ENCODE assay signal across 9 cellular contexts in genomic region chr20:13222319-13222716, GRCh38. TPM values are rescaled to one million over a fixed set of nuclear protein-coding genes. Genes with fewer than 3 reads are reported as not detected.
A peak's percentile ranks its signal among the peaks of the same experiment; 100 is the strongest.
DNase-seq lines count a peak whose midpoint lies in the region; ATAC-seq and TF ChIP-seq lines count a peak whose summit lies in the region.
"Had no signal": no experiment of that assay in that cellular context is flagged by ENCODE, and none has a peak within 500 bp of the region (broad histone marks: within the 10 kb centered on the region; RNA-seq: fewer than 3 reads in every experiment).

No MANE protein-coding gene starts in this region.

- intact Hi-C loops in activated naive CD4-positive, alpha-beta T cell treated with anti-CD3 and anti-CD28 coated beads for 36 hours (cut with micrococcal nuclease): loop anchor here (10.0 kb wide), 1 partner anchor 1328 kb away; no protein-coding TSS in a partner anchor
- intact Hi-C loops in tibial artery (cut with DNase I; ENCODE audit: low total_unique reads): loop anchor here (10.0 kb wide), 1 partner anchor 108 kb away; no protein-coding TSS in a partner anchor

- H3K4me1 Mint-ChIP-seq in activated naive CD4-positive, alpha-beta T cell treated with anti-CD3 and anti-CD28 coated beads for 36 hours (ENCODE audit: low read depth): peaks cover 10% of the 10 kb centered on the region
- peaks cover 14% of the 10 kb centered on the region for H3K4me1 Mint-ChIP-seq in brain

- WGBS in lung, 2 donors: 35 to 38% methylated on average over 8 of the region's 8 CpGs

- TF ChIP-seq CTCF in brain (conservative IDR thresholded peaks at IDR 0.05) (no peak), lung (IDR thresholded peaks at IDR 0.05; ENCODE audit: control extremely low read depth, extremely low read depth) (no peak), tibial artery (IDR thresholded peaks at IDR 0.05) (no peak), GM10248 (IDR thresholded peaks at IDR 0.05; ENCODE audit: control extremely low read depth, extremely low read depth, low read depth, missing control alignments) (no peak)

- peaks cover 25% of the 10 kb centered on the region for H3K27me3 Mint-ChIP-seq in activated naive CD4-positive, alpha-beta T cell treated with anti-CD3 and anti-CD28 coated beads for 36 hours (ENCODE audit: low read depth)
- peaks cover 83% of the 10 kb centered on the region for H3K27me3 Mint-ChIP-seq in brain

- peaks cover 10% of the 10 kb centered on the region for H3K9me3 Mint-ChIP-seq in activated naive CD4-positive, alpha-beta T cell treated with anti-CD3 and anti-CD28 coated beads for 36 hours
- H3K9me3 Mint-ChIP-seq in brain: peaks cover 2 to 5% (median 5%) of the 10 kb centered on the region in 5 experiments

- no peak overlapping the region for H3K27ac Mint-ChIP-seq in activated naive CD4-positive, alpha-beta T cell treated with anti-CD3 and anti-CD28 coated beads for 36 hours
- no peak overlapping the region for H3K27ac Mint-ChIP-seq in brain

- peak overlapping the region; percentile 73 for H3K4me3 Mint-ChIP-seq in activated naive CD4-positive, alpha-beta T cell treated with anti-CD3 and anti-CD28 coated beads for 36 hours
- peak overlapping the region in 4 of 5 experiments; percentile 82 to 88 (median 85) for H3K4me3 Mint-ChIP-seq in brain

- peaks cover 0 to 2% of the 10 kb centered on the region in 2 donors for H3K9me3 ChIP-seq in lung (ENCODE audit: control insufficient read depth in 2 of 2, insufficient read depth in 1 of 2, low read length in 1 of 2)
- H3K9me3 ChIP-seq in tibial artery: peaks cover 0 to 5% (median under 1%) of the 10 kb centered on the region in 3 donors
- H3K9me3 ChIP-seq: neutrophil had no signal

- peaks cover 3% of the 10 kb centered on the region for H3K36me3 Mint-ChIP-seq in activated naive CD4-positive, alpha-beta T cell treated with anti-CD3 and anti-CD28 coated beads for 36 hours (ENCODE audit: low read depth)
- H3K36me3 Mint-ChIP-seq in brain: no peaks in the 10 kb centered on the region

- H3K27me3 ChIP-seq in lung (ENCODE audit: control insufficient read depth, insufficient read depth) (no peaks in the 10 kb centered on the region), tibial artery (peaks cover 0 to 30% of the 10 kb centered on the region in 2 donors)

- CTCF ChIA-PET in activated naive CD4-positive, alpha-beta T cell treated with anti-CD3 and anti-CD28 coated beads for 36 hours (lab: Charles Lee): interaction anchor here (1.6 kb wide), 1 partner anchor 80 kb away, joined by 6 read pairs; no protein-coding TSS in a partner anchor
- CTCF ChIA-PET in GM10248 (lab: Yijun Ruan, JAX): no interaction called here

- no peak overlapping the region for H3K27ac ChIP-seq in lung (ENCODE audit: low read depth in 1 of 2, low read length in 1 of 2)
- H3K27ac ChIP-seq in tibial artery: no peak overlapping the region
- H3K27ac ChIP-seq: neutrophil had no signal

- H3K4me1 ChIP-seq in lung (ENCODE audit: control insufficient read depth in 2 of 2, insufficient read depth in 2 of 2, low read length in 2 of 2) (peaks cover 0 to 14% of the 10 kb centered on the region in 2 donors), tibial artery (peaks cover 0 to 31% (median 23%) of the 10 kb centered on the region in 4 donors)

- H3K36me3 ChIP-seq in lung (ENCODE audit: control insufficient read depth in 2 of 2, insufficient read depth in 2 of 2, low read length in 2 of 2) (no peaks in the 10 kb centered on the region), tibial artery (no peaks in the 10 kb centered on the region)
- H3K36me3 ChIP-seq: neutrophil had no signal

- POLR2A ChIA-PET in GM10248 (lab: Yijun Ruan, JAX): no interaction called here

- no peak for DNase-seq in activated naive CD4-positive, alpha-beta T cell treated with anti-CD3 and anti-CD28 coated beads for 36 hours
- no peak for DNase-seq in activated naive CD4-positive, alpha-beta T cell treated with Interleukin-2 at 50 U/mL for 16 hours
- DNase-seq in lung (ENCODE audit: low spot score) (no peak), tibial artery (no peak), GM10248 (ENCODE audit: extremely low spot score) (no peak), NOMO-1 (lab: John Stamatoyannopoulos, UW; ENCODE audit: unreplicated experiment in 2 of 2) (no peak)

- H3K4me3 ChIP-seq in lung: peak overlapping the region; percentile 40
- H3K4me3 ChIP-seq in tibial artery: peak overlapping the region; percentile 59 to 64

- ATAC-seq in lung (ENCODE audit: insufficient read depth, low FRiP score) (no peak), HG02798 (IDR thresholded peaks at IDR 0.05; ENCODE audit: poor library complexity, unreplicated experiment) (no peak)

RNA-seq across cellular contexts. Expression of gene ISM1, which starts 1.2 kb away (rescaled TPM):
- under 1 TPM; 0.27 to 0.29 TPM for total RNA-seq in activated naive CD4-positive, alpha-beta T cell treated with anti-CD3 and anti-CD28 coated beads for 36 hours
- polyA plus RNA-seq in brain (ENCODE audit: insufficient read depth, low read depth, low replicate concordance) (2.8 TPM), lung (1 to 10 TPM; 1.6 to 2.3 TPM)
- 10 to 100 TPM in 1 of 2 donors, 1 to 10 TPM in 1; 3.4 to 13.6 TPM for total RNA-seq in lung
